In genomic region chr3:108099679-108100428, GRCh38 we compare ENCODE assay signal across 8 cellular contexts. TPM values are rescaled to one million over a fixed set of nuclear protein-coding genes. Genes with fewer than 3 reads are reported as not detected.
DNase-seq lines count a peak whose midpoint lies in the region; ATAC-seq and TF ChIP-seq lines count a peak whose summit lies in the region.

No MANE protein-coding gene starts in this region.

- H3K79me2 ChIP-seq in GM23248 (ENCODE audit: insufficient read depth) = no peaks in the 10 kb centered on the region

- ATAC-seq in CD8-positive, alpha-beta T cell = peak; percentile 18
- ATAC-seq in GM19351 (IDR thresholded peaks at IDR 0.05; ENCODE audit: unreplicated experiment) (peak; percentile 2), HG03460 (IDR thresholded peaks at IDR 0.05; ENCODE audit: unreplicated experiment) (peak; percentile 36)

- POLR2A ChIA-PET in CD8-positive, alpha-beta T cell (lab: Charles Lee) = interaction anchor here (0.6 to 1.1 kb wide), 3 partner anchors 27 to 162 kb away, joined by 3 read pairs; no protein-coding TSS in a partner anchor

- no peaks in the 10 kb centered on the region for H3K36me3 ChIP-seq in CD8-positive, alpha-beta T cell (ENCODE audit: insufficient read depth, low read length)
- H3K36me3 ChIP-seq in GM23248 (ENCODE audit: low read depth) = no peaks in the 10 kb centered on the region

- no peaks in the 10 kb centered on the region for H4K20me1 ChIP-seq in GM23248 (ENCODE audit: insufficient read depth)

- intact Hi-C loops in CD8-positive, alpha-beta T cell (cut with DNase I, micrococcal nuclease) = loop anchor here (1.0 to 10.0 kb wide), 5 partner anchors 9 to 575 kb away; partner anchors contain the start of genes BBX (in 1 of the 2) and CD47 (in 1 of the 2)

- no peak overlapping the region for H3K4me3 ChIP-seq in CD8-positive, alpha-beta T cell (ENCODE audit: low read depth, low read length)
- H3K4me3 ChIP-seq in GM23248 = no peak overlapping the region

- H3K4me2 ChIP-seq in GM23248 (ENCODE audit: unreplicated experiment) = no peak overlapping the region

- no peaks in the 10 kb centered on the region for H3K9me2 ChIP-seq in GM23248 (ENCODE audit: insufficient read depth)

- H3K9me3 Mint-ChIP-seq in CD8-positive, alpha-beta T cell = no peaks in the 10 kb centered on the region

- in situ Hi-C loops in GM23248 (cut with MboI) = no loop called here

- H3K36me3 Mint-ChIP-seq in CD8-positive, alpha-beta T cell = no peaks in the 10 kb centered on the region

- no peak for TF ChIP-seq CTCF in CD8-positive, alpha-beta T cell (IDR thresholded peaks at IDR 0.05)

- no peak overlapping the region for H3K27ac ChIP-seq in CD8-positive, alpha-beta T cell (ENCODE audit: low read depth, low read length)
- H3K27ac ChIP-seq in GM23248 = no peak overlapping the region

- H3K27me3 Mint-ChIP-seq in CD8-positive, alpha-beta T cell (ENCODE audit: low read depth) = no peaks in the 10 kb centered on the region

- no peaks in the 10 kb centered on the region for H3F3A ChIP-seq in GM23248 (ENCODE audit: insufficient read depth)

- H3K27ac Mint-ChIP-seq in CD8-positive, alpha-beta T cell = peak overlapping the region; percentile 86

- H3K9me3 ChIP-seq in CD8-positive, alpha-beta T cell (ENCODE audit: low read length) = no peaks in the 10 kb centered on the region
- no peaks in the 10 kb centered on the region for H3K9me3 ChIP-seq in GM23248 (ENCODE audit: low read depth)

- H3K9ac ChIP-seq in GM23248 = no peak overlapping the region

- H3K27me3 ChIP-seq in CD8-positive, alpha-beta T cell (ENCODE audit: insufficient read depth, low read length) = no peaks in the 10 kb centered on the region
- H3K27me3 ChIP-seq in GM23248 (replicated peaks; ENCODE audit: insufficient read depth) = no peaks in the 10 kb centered on the region

- peaks cover 67% of the 10 kb centered on the region for H3K4me1 Mint-ChIP-seq in CD8-positive, alpha-beta T cell (ENCODE audit: low read depth)

- H2AFZ ChIP-seq in GM23248 = no peak overlapping the region

- peak in 2 of 7 experiments; percentile 30 to 38 for DNase-seq in CD8-positive, alpha-beta T cell
- DNase-seq in amniotic epithelial cell (ENCODE audit: low read depth) = peak; percentile 69
- DNase-seq in NCI-H187 (lab: John Stamatoyannopoulos, UW) = no peak
- DNase-seq in SW 1271 (lab: John Stamatoyannopoulos, UW) = no peak
- DNase-seq in GM23248 = no peak
- no peak for DNase-seq in NCI-H187 treated with DMSO at 0.1 percent for 48 hours (lab: John Stamatoyannopoulos, UW)

- 88 to 90% methylated on average over 9 of the region's 9 CpGs for WGBS in GM23248 (ENCODE audit: low coverage in 1 of 2, low lambda C conversion rate in 2 of 2, missing lambda C conversion rate in 2 of 2), 2 experiments

- CTCF ChIA-PET in CD8-positive, alpha-beta T cell (lab: Charles Lee) = no interaction called here

- H3K4me3 Mint-ChIP-seq in CD8-positive, alpha-beta T cell = peak overlapping the region; percentile 8

- peaks cover 38% of the 10 kb centered on the region for H3K4me1 ChIP-seq in CD8-positive, alpha-beta T cell (ENCODE audit: insufficient read depth, low read length)
- 0 out of 2 replicates have a peak, but pooled peaks cover 4% of the 10 kb centered on the region for H3K4me1 ChIP-seq in GM23248 (ENCODE audit: insufficient read depth)

RNA-seq across cellular contexts. Expression of gene CD47, which starts 9.0 kb away (rescaled TPM):
- total RNA-seq in CD8-positive, alpha-beta T cell = 100 to 1,000 TPM; 118 to 125 TPM
- 97.3 and 133 TPM in 2 replicates for total RNA-seq in GM23248 (2014; rRNA removed; shearing (Covaris generic))
- polyA plus RNA-seq in GM23248 (2016; fragmentation: Nextera tagmentation; extraction: Ambion mirVana) = 120 and 121 TPM in 2 replicates
